ENCODE assay signal across 26 cellular contexts in genomic region chr14:65132855-65133254, GRCh38.
"Had no signal": no experiment of that assay in that cellular context is flagged by ENCODE, and none has a peak within 500 bp of the region (broad histone marks: within the 10 kb centered on the region; RNA-seq: fewer than 3 reads in every experiment).

No MANE protein-coding gene starts in this region.

- H3K4me3 Mint-ChIP-seq: central memory CD8-positive, alpha-beta T cell; mesothelial cell of epicardium; naive thymus-derived CD8-positive, alpha-beta T cell; nephron progenitor cell; stimulated activated naive CD8-positive, alpha-beta T cell treated with anti-CD3 and anti-CD28 coated beads, Interleukin-15, amount 100 ng/mL, for 72 hours had no signal

- H3K4me1 Mint-ChIP-seq: central memory CD8-positive, alpha-beta T cell had no signal

- H3K36me3 Mint-ChIP-seq: mesothelial cell of epicardium; naive thymus-derived CD8-positive, alpha-beta T cell had no signal

- H3K36me3 ChIP-seq: esophagus muscularis mucosa, left lung, suprapubic skin had no signal

- FAIRE-seq: endothelial cell of umbilical vein, frontal cortex, kidney had no signal

- H3K27ac Mint-ChIP-seq: mesothelial cell of epicardium; naive thymus-derived CD8-positive, alpha-beta T cell; nephron progenitor cell; stimulated activated naive CD8-positive, alpha-beta T cell treated with anti-CD3 and anti-CD28 coated beads, Interleukin-15, amount 100 ng/mL, for 72 hours had no signal

- H3K9me3 ChIP-seq: esophagus muscularis mucosa, left lung, psoas muscle, suprapubic skin had no signal

- H3K27ac ChIP-seq: coronary artery, esophagus muscularis mucosa, left lung, psoas muscle, skin epidermis, suprapubic skin had no signal

- ATAC-seq: left lung; naive thymus-derived CD8-positive, alpha-beta T cell; psoas muscle; right cardiac atrium; stimulated activated naive CD8-positive, alpha-beta T cell treated with anti-CD3 and anti-CD28 coated beads, Interleukin-15, amount 100 ng/mL, for 72 hours had no signal

- H3K27me3 Mint-ChIP-seq: central memory CD8-positive, alpha-beta T cell; stimulated activated naive CD8-positive, alpha-beta T cell treated with anti-CD3 and anti-CD28 coated beads, Interleukin-15, amount 100 ng/mL, for 72 hours had no signal

- H3K4me3 ChIP-seq: coronary artery, esophagus muscularis mucosa, left lung, psoas muscle, skin epidermis, suprapubic skin had no signal

- H3K9me3 Mint-ChIP-seq: central memory CD8-positive, alpha-beta T cell; naive thymus-derived CD8-positive, alpha-beta T cell; nephron progenitor cell; stimulated activated naive CD8-positive, alpha-beta T cell treated with anti-CD3 and anti-CD28 coated beads, Interleukin-15, amount 100 ng/mL, for 72 hours had no signal

- H3K4me1 ChIP-seq: esophagus muscularis mucosa, left lung, psoas muscle, suprapubic skin had no signal

- DNase-seq: dermis blood vessel endothelial cell; effector memory CD4-positive, alpha-beta T cell; head of caudate nucleus; kidney; left lung; mesenchymal stem cell; naive thymus-derived CD8-positive, alpha-beta T cell; nephron progenitor cell; nucleus accumbens; psoas muscle; right cardiac atrium; stimulated activated CD4-positive, alpha-beta T cell treated with anti-CD3 and anti-CD28 coated beads, Interleukin-12 subunit alpha, Interleukin-12 subunit beta, amount 100 ng/mL, for 4 hours; stimulated activated CD4-positive, alpha-beta T cell treated with anti-CD3 and anti-CD28 coated beads, Interleukin-1b, Interleukin-23, amount 100 ng/mL, for 48 hours; stimulated activated CD4-positive, alpha-beta T cell treated with anti-CD3 and anti-CD28 coated beads, Interleukin-4, amount 100 ng/mL, for 1 hour; stimulated activated CD8-positive, alpha-beta memory T cell treated with anti-CD3 and anti-CD28 coated beads, Interleukin-4, amount 100 ng/mL, for 48 hours; stimulated activated naive CD4-positive, alpha-beta T cell; stimulated activated naive CD8-positive, alpha-beta T cell treated with anti-CD3 and anti-CD28 coated beads, Interleukin-15, amount 100 ng/mL, for 72 hours; trophoblast cell had no signal

- H3K27me3 ChIP-seq: esophagus muscularis mucosa, left lung, suprapubic skin had no signal
